ENCODE assay signal across 10 cellular contexts in the genomic region with DNA sequence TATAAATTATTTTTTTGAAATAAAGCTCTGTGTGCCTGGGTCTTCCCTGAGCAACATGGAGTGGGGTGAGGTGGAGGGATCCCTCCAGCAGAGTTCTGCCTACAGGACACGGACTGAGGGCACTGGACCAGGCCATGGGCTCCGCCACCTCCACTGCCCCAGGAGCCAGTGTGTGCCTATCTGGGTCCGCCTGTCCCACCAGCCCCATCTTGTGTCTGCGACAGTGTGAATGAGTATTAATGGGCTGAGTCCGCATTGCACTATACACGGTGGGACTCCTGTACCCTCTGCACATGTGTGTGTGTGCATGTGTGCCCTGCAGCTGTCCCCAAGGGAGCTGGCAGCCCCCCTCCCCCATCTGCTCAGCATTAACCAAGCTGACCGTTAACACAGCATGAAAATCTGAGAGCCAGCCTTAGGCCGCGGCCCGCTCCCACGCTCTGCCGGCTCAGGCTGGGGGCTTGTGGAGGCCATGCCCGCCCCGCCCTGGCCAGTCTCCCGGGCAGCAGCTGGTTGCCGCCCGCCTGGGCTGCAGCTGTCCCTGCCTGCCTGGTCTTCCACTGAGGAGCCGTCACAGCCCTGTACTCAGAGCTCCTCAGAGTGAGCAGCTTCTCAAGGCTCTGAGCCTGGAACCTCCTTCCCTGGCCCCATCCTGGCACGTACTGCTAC. TPM values are rescaled to one million over a fixed set of nuclear protein-coding genes. Genes with fewer than 3 reads are reported as not detected.
DNase-seq lines count a peak whose midpoint lies in the region; ATAC-seq and TF ChIP-seq lines count a peak whose summit lies in the region.
"Had no signal": no experiment of that assay in that cellular context is flagged by ENCODE, and none has a peak within 500 bp of the region (broad histone marks: within the 10 kb centered on the region; RNA-seq: fewer than 3 reads in every experiment).

No MANE protein-coding gene starts in this region.

- H3K4me3 ChIP-seq in adrenal gland (no peak overlapping the region), skeletal muscle satellite cell (ENCODE audit: low read length) (peak overlapping the region; percentile 42), OCI-LY7 (ENCODE audit: low read depth, low read length, poor library complexity, severe bottlenecking) (no peak overlapping the region)
- H3K4me3 ChIP-seq: prostate gland had no signal

- no peak overlapping the region for H3K27ac ChIP-seq in H9 (ENCODE audit: insufficient read length, low read depth, low read length)
- peak overlapping the region in 3 of 5 donors; percentile 14 to 73 (median 58) for H3K27ac ChIP-seq in adrenal gland
- peak overlapping the region; percentile 46 for H3K27ac ChIP-seq in layer of hippocampus (ENCODE audit: low read depth, low read length)
- H3K27ac ChIP-seq in OCI-LY7 (ENCODE audit: low read depth, low read length, poor library complexity, severe bottlenecking) = no peak overlapping the region
- H3K27ac ChIP-seq: HL-60, prostate gland had no signal

- no peak overlapping the region for H2BK15ac ChIP-seq in H9 (ENCODE audit: low read depth, low read length)

- no peaks in the 10 kb centered on the region for H3K9me2 ChIP-seq in OCI-LY7 (ENCODE audit: insufficient read depth, low read length)

- no peak overlapping the region for H3K4me2 ChIP-seq in H9 (ENCODE audit: insufficient read depth, insufficient read length, low read length)
- H3K4me2 ChIP-seq in skeletal muscle satellite cell (ENCODE audit: low read length) = peak overlapping the region; percentile 61
- H3K4me2 ChIP-seq in OCI-LY7 (ENCODE audit: low read length) = no peak overlapping the region

- H3K23me2 ChIP-seq in H9 (ENCODE audit: insufficient read length, low read depth, low read length, poor library complexity, severe bottlenecking) = no peaks in the 10 kb centered on the region

- H3K79me2 ChIP-seq in H9 (ENCODE audit: insufficient read depth, low read length) (no peaks in the 10 kb centered on the region), OCI-LY7 (ENCODE audit: insufficient read depth, low read depth, low read length) (no peaks in the 10 kb centered on the region)

- H3K27me3 Mint-ChIP-seq in H9 (ENCODE audit: low read depth) (no peaks in the 10 kb centered on the region), progenitor cell of endocrine pancreas (no peaks in the 10 kb centered on the region)

- H4K91ac ChIP-seq in H9 (ENCODE audit: insufficient read length, low read depth, low read length) = no peak overlapping the region

- CTCF ChIA-PET in OCI-LY7 (lab: Charles Lee; ENCODE audit: unreplicated experiment) = no interaction called here

- H2BK5ac ChIP-seq in H9 (ENCODE audit: insufficient read length, low read length) = no peak overlapping the region

- ATAC-seq in GM18498 (IDR thresholded peaks at IDR 0.05; ENCODE audit: unreplicated experiment) = no peak

- H4K20me1 ChIP-seq in H9 (ENCODE audit: control insufficient read depth, insufficient read depth, insufficient read length) (no peaks in the 10 kb centered on the region), OCI-LY7 (ENCODE audit: insufficient read depth, low read length) (no peaks in the 10 kb centered on the region)

- H3K9ac ChIP-seq in H9 (ENCODE audit: extremely low read depth, insufficient read length, low read length) = no peak overlapping the region
- peak overlapping the region; percentile 78 for H3K9ac ChIP-seq in skeletal muscle satellite cell (ENCODE audit: low read depth, low read length)

- POLR2A ChIA-PET in OCI-LY7 (lab: Charles Lee) = interaction anchor here (0.6 kb wide), 1 partner anchor 413 kb away, joined by 3 read pairs; no protein-coding TSS in a partner anchor

- H4K5ac ChIP-seq in H9 (ENCODE audit: insufficient read length, low read depth, low read length) = no peak overlapping the region

- H2BK20ac ChIP-seq in H9 (ENCODE audit: low read depth, low read length, poor library complexity, severe bottlenecking) = no peak overlapping the region

- no peak overlapping the region for H2AK5ac ChIP-seq in H9 (ENCODE audit: insufficient read length, low read length)

- intact Hi-C loops in adrenal gland (cut with DNase I) (loop anchor here in 1 of 2 donors (10.0 kb wide), 1 partner anchor 443 kb away; no protein-coding TSS in a partner anchor), OCI-LY7 (cut with micrococcal nuclease; ENCODE audit: unreplicated experiment) (no loop called here)

- peak; percentile 32 for DNase-seq in H9
- DNase-seq in adrenal gland = peak in 4 of 7 donors; percentile 46 to 56 (median 52)
- DNase-seq in OCI-LY7 (ENCODE audit: low spot score) = no peak
- DNase-seq in progenitor cell of endocrine pancreas (ENCODE audit: low spot score, unreplicated experiment) = no peak
- DNase-seq: NCI-H1092 treated with DMSO at 0.1 percent for 48 hours had no signal

- no CpG with 5 or more reads among the region's 19 CpGs for WGBS in H9 (ENCODE audit: extremely low coverage, insufficient read length, low lambda C conversion rate)
- WGBS in adrenal gland, 4 donors = 47 to 77% (median 53%) methylated on average over 4 to 19 of the region's 19 CpGs

- H3K23ac ChIP-seq in H9 (ENCODE audit: insufficient read length, low read depth, low read length) = no peak overlapping the region

- no peak overlapping the region for H2AFZ ChIP-seq in H9 (ENCODE audit: low read length)
- H2AFZ ChIP-seq in OCI-LY7 (ENCODE audit: low read length) = no peak overlapping the region

- no peak overlapping the region; the same call in 1 of the 2 replicates for H3K14ac ChIP-seq in H9 (ENCODE audit: insufficient read depth, low read length)

- no peak overlapping the region for H2BK12ac ChIP-seq in H9 (ENCODE audit: insufficient read length, low read depth, low read length)

- H3K9me3 ChIP-seq in H9 (ENCODE audit: control insufficient read depth, low read depth, low read length) = no peaks in the 10 kb centered on the region
- H3K9me3 ChIP-seq in adrenal gland (replicated peaks in 1 of 3) = no peaks in the 10 kb centered on the region
- H3K9me3 ChIP-seq in skeletal muscle satellite cell (replicated peaks; ENCODE audit: low read length) = no peaks in the 10 kb centered on the region
- H3K9me3 ChIP-seq in OCI-LY7 (ENCODE audit: low read length) = no peaks in the 10 kb centered on the region
- H3K9me3 ChIP-seq: prostate gland had no signal

- H3T11ph ChIP-seq in H9 (ENCODE audit: low read length) = no peak overlapping the region

- no peak overlapping the region for H3K18ac ChIP-seq in H9 (ENCODE audit: insufficient read length, low read depth, low read length)

- no peaks in the 10 kb centered on the region for H3K79me1 ChIP-seq in H9 (ENCODE audit: insufficient read depth, low read depth, low read length, poor library complexity, severe bottlenecking)

- H3K4me3 Mint-ChIP-seq in H9 = peak overlapping the region in 1 of 2 experiments; percentile 38; a peak in 1 of 5 replicates
- H3K4me3 Mint-ChIP-seq in progenitor cell of endocrine pancreas (ENCODE audit: low read depth) = no peak overlapping the region

- no peak for TF ChIP-seq POLR2A in adrenal gland (IDR thresholded peaks at IDR 0.05)

- H3K27ac Mint-ChIP-seq in H9 (peak overlapping the region in 2 of 3 experiments; percentile 19 to 94; a peak in 2 of 7 replicates), progenitor cell of endocrine pancreas (no peak overlapping the region)

- peaks cover 16 to 30% of the 10 kb centered on the region in 2 experiments for H3K4me1 Mint-ChIP-seq in H9
- peaks cover 8% of the 10 kb centered on the region for H3K4me1 Mint-ChIP-seq in progenitor cell of endocrine pancreas (ENCODE audit: low read depth)

- H3K4me1 ChIP-seq in H9 (ENCODE audit: insufficient read depth, low read length) (peaks cover 5% of the 10 kb centered on the region; the same call in 1 of the 2 replicates), adrenal gland (replicated peaks in 1 of 2) (peaks cover 23 to 35% of the 10 kb centered on the region in 2 donors), skeletal muscle satellite cell (ENCODE audit: control insufficient read depth, insufficient read depth, low read length) (peaks cover 45% of the 10 kb centered on the region), OCI-LY7 (ENCODE audit: insufficient read depth, low read length, poor library complexity, severe bottlenecking) (peaks cover 5% of the 10 kb centered on the region)
- H3K4me1 ChIP-seq: prostate gland had no signal

- no peak overlapping the region for H2BK120ac ChIP-seq in H9 (ENCODE audit: low read depth, low read length, poor library complexity, severe bottlenecking)

- TF ChIP-seq CTCF in H9 (conservative IDR thresholded peaks at IDR 0.05) (no peak), adrenal gland (IDR thresholded peaks at IDR 0.05) (no peak), OCI-LY7 (conservative IDR thresholded peaks at IDR 0.05; ENCODE audit: low read length) (no peak), progenitor cell of endocrine pancreas (IDR thresholded peaks at IDR 0.05; ENCODE audit: unreplicated experiment) (no peak)

- H4K8ac ChIP-seq in H9 (replicated peaks; ENCODE audit: insufficient read length, low read depth, low read length) = no peak overlapping the region

- H3K36me3 ChIP-seq in adrenal gland (replicated peaks in 1 of 2) (no peaks in the 10 kb centered on the region), skeletal muscle satellite cell (ENCODE audit: insufficient read depth, low read length) (no peaks in the 10 kb centered on the region), OCI-LY7 (ENCODE audit: insufficient read depth, low read length) (no peaks in the 10 kb centered on the region)
- H3K36me3 ChIP-seq: prostate gland had no signal

- peaks cover 8 to 31% (median 22%) of the 10 kb centered on the region in 3 experiments; a peak in 6 of 7 replicates for H3K36me3 Mint-ChIP-seq in H9 (ENCODE audit: insufficient read depth in 1 of 3, low read depth in 3 of 3)
- H3K36me3 Mint-ChIP-seq in progenitor cell of endocrine pancreas (ENCODE audit: insufficient read depth) = peaks cover 7% of the 10 kb centered on the region

- H3K27me3 ChIP-seq in H9 (ENCODE audit: insufficient read depth, low read length) (no peaks in the 10 kb centered on the region), adrenal gland (no peaks in the 10 kb centered on the region), layer of hippocampus (ENCODE audit: control insufficient read depth, insufficient read depth, low read length) (no peaks in the 10 kb centered on the region), skeletal muscle satellite cell (ENCODE audit: control insufficient read depth, insufficient read depth, low read length) (peaks cover 5% of the 10 kb centered on the region)

- no TSS peak for BruUV-seq in OCI-LY7 (replicated peaks; lab: Mats Ljungman, UMichigan)

- no peak overlapping the region for H3K56ac ChIP-seq in H9 (ENCODE audit: insufficient read length, low read depth, low read length)

- H3K9me3 Mint-ChIP-seq in H9 = no peaks in the 10 kb centered on the region
- H3K9me3 Mint-ChIP-seq in progenitor cell of endocrine pancreas (ENCODE audit: low read depth) = no peaks in the 10 kb centered on the region

- H3K4ac ChIP-seq in H9 (ENCODE audit: low read depth, low read length) = no peak overlapping the region

RNA-seq across cellular contexts. Expression of a gene that starts 11.5 kb away (rescaled TPM):
- 52.8 and 56.3 TPM in 2 replicates for total RNA-seq in H9 (2021)
- total RNA-seq in adrenal gland = 10 to 100 TPM; 16.3 to 89.5 (median 29.9) TPM
- polyA plus RNA-seq in adrenal gland = 10 to 100 TPM; 12.3 to 14.6 (median 12.5) TPM
- total RNA-seq in skeletal muscle satellite cell (2012; rRNA removed) = 0.76 and 3.1 TPM in 2 replicates
- total RNA-seq in OCI-LY7 (2014; rRNA removed; shearing (Covaris generic)) = 0.39 and 1.2 TPM in 2 replicates
- total RNA-seq in OCI-LY7 (2022) = 3.5 and 4.5 TPM in 2 replicates
- 244 and 258 TPM in 2 replicates for total RNA-seq in progenitor cell of endocrine pancreas

RNA-seq across cellular contexts. Expression of a gene that starts 35.3 kb away (rescaled TPM):
- total RNA-seq in H9 (2021) = 197 and 213 TPM in 2 replicates
- total RNA-seq in adrenal gland = 10 to 100 TPM; 21.3 to 64.8 (median 48.8) TPM
- polyA plus RNA-seq in adrenal gland = 10 to 100 TPM in 2 of 3 donors, 1 to 10 TPM in 1; 6.4 to 22.9 (median 10.2) TPM
- total RNA-seq in skeletal muscle satellite cell (2012; rRNA removed) = 28.1 and 29.7 TPM in 2 replicates
- total RNA-seq in OCI-LY7 (2014; rRNA removed; shearing (Covaris generic)) = 59.6 and 64.3 TPM in 2 replicates
- total RNA-seq in OCI-LY7 (2022) = 132 and 142 TPM in 2 replicates
- 168 and 178 TPM in 2 replicates for total RNA-seq in progenitor cell of endocrine pancreas

Comparison
In these comparisons a context has a peak if more than half of its experiments do, and no peak if none do; other contexts are left out.
1. DNase-seq: peak in H9 (single experiment) and adrenal gland (4 of 7); none in OCI-LY7 (single experiment) and progenitor cell of endocrine pancreas (single experiment).
2. H3K27ac ChIP-seq: peak in adrenal gland (3 of 5) and layer of hippocampus (single experiment); none in H9 (single experiment) and OCI-LY7 (single experiment).